8 cellular contexts compared by ENCODE assay signal in the genomic region with DNA sequence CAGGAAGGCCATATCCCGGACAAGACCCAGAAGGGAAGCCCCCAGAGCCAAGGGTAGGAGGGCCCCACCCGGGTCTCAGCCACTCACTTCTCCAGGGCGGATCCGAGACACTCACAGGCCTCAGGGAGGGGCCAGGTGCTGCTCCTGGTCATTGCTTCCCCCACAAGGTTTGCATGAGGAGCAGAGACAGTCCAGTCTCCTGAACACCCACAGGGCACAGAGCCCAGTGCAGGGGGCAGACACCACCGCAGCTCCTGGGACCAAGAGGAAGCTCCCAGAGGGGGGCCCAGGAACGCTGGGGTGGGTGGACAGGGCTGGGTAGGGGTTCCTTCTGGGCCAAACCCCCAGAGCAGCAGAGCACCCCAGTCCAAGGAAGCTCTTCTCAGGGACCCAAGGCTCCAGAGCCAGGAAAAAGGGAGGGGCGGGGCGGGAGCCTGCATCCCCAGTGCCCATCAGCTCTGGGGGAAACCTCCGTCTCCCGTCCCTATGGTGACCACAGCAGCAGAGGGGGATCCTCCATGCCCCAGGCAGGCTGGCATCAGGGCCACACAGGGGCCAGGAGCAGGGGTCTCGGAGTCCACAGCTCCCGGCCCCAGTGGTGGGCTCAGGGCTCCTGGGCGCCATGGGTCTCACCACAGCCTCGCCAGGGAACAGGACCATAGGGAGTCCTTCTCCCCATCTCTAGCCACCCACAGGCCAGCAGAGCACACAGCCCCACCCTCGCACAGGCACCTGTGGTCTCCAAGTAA. TPM values are rescaled to one million over a fixed set of nuclear protein-coding genes. Genes with fewer than 3 reads are reported as not detected.
DNase-seq lines count a peak whose midpoint lies in the region; ATAC-seq, FAIRE-seq and TF ChIP-seq lines count a peak whose summit lies in the region.

No MANE protein-coding gene starts in this region.

- H3K27ac Mint-ChIP-seq in activated naive CD4-positive, alpha-beta T cell treated with anti-CD3 and anti-CD28 coated beads, Interleukin-2, amount 10 ng/mL, durations not matched to agents 7 days and 5 days = peak overlapping the region; percentile 92
- peak overlapping the region; percentile 96 for H3K27ac Mint-ChIP-seq in mesothelial cell of epicardium

- H2AFZ ChIP-seq in GM12878 (ENCODE audit: control insufficient read depth, low read depth, low read length) = peak overlapping the region; percentile 22

- H4K20me1 ChIP-seq in GM12878 (ENCODE audit: control insufficient read depth, insufficient read depth) = no peaks in the 10 kb centered on the region

- FAIRE-seq in GM12878 (lab: Jason Lieb, UNC) = no peak

- CTCF ChIA-PET in activated naive CD4-positive, alpha-beta T cell treated with anti-CD3 and anti-CD28 coated beads, Interleukin-2, amount 10 ng/mL, durations not matched to agents 7 days and 5 days (lab: Charles Lee) = interaction anchor here (1.9 to 3.3 kb wide), 2 partner anchors 9 kb away, joined by 4 to 17 read pairs; no protein-coding TSS in a partner anchor
- CTCF ChIA-PET in GM12878 (lab: Yijun Ruan, JAX) = interaction anchor here (0.6 to 1.0 kb wide), 6 partner anchors 9 to 274 kb away, joined by 3 to 6 read pairs (median 3); a partner anchor contains a TSS

- in situ Hi-C loops in GM12878 (cut with MboI) = no loop called here

- H3K4me1 ChIP-seq in GM12878 (ENCODE audit: control insufficient read depth, insufficient read depth, low read length) (peaks cover 4% of the 10 kb centered on the region; the same call in 1 of the 2 replicates), vagina (peaks cover 19% of the 10 kb centered on the region)

- SMC1A ChIA-PET in GM12878 (lab: Charles Lee; ENCODE audit: uncharacterized antibody, unreplicated experiment) = interaction anchor here (0.6 to 1.4 kb wide), 5 partner anchors 8 to 26 kb away, joined by 3 to 6 read pairs (median 3); no protein-coding TSS in a partner anchor

- no peak for TF ChIP-seq RAD21 in GM12878 (IDR thresholded peaks at IDR 0.05; ENCODE audit: insufficient read depth, low read depth, low read length)

- peak overlapping the region; percentile 96 for H3K4me3 Mint-ChIP-seq in activated naive CD4-positive, alpha-beta T cell treated with anti-CD3 and anti-CD28 coated beads, Interleukin-2, amount 10 ng/mL, durations not matched to agents 7 days and 5 days
- peak overlapping the region; percentile 91 for H3K4me3 Mint-ChIP-seq in mesothelial cell of epicardium

- peaks cover 4% of the 10 kb centered on the region for H3K79me2 ChIP-seq in GM12878 (ENCODE audit: control insufficient read depth, insufficient read depth, low read length)

- H3K9me3 Mint-ChIP-seq in activated naive CD4-positive, alpha-beta T cell treated with anti-CD3 and anti-CD28 coated beads, Interleukin-2, amount 10 ng/mL, durations not matched to agents 7 days and 5 days = no peaks in the 10 kb centered on the region
- no peaks in the 10 kb centered on the region for H3K9me3 Mint-ChIP-seq in mesothelial cell of epicardium

- no peak for TF ChIP-seq CTCF in GM12878 (IDR thresholded peaks at IDR 0.05 in 2 of 3, conservative IDR thresholded peaks at IDR 0.05 in 1 of 3; ENCODE audit: control insufficient read depth in 2 of 3, extremely low read depth in 1 of 3, insufficient read depth in 1 of 3, low read depth in 3 of 3, low read length in 3 of 3)
- TF ChIP-seq CTCF in mesothelial cell of epicardium (IDR thresholded peaks at IDR 0.05; ENCODE audit: unreplicated experiment) = no peak
- no peak for TF ChIP-seq CTCF in vagina (IDR thresholded peaks at IDR 0.05)
- TF ChIP-seq CTCF in omental fat pad (IDR thresholded peaks at IDR 0.05) = no peak
- TF ChIP-seq CTCF in GM20000 (IDR thresholded peaks at IDR 0.05; ENCODE audit: extremely low read depth, missing control alignments) = no peak

- H3K4me2 ChIP-seq in GM12878 (ENCODE audit: control insufficient read depth, insufficient read depth) = peak overlapping the region; percentile 36; the same call in 1 of the 2 replicates

- intact Hi-C loops in GM12878 (cut with micrococcal nuclease; ENCODE audit: unreplicated experiment) = no loop called here
- intact Hi-C loops in vagina (cut with DNase I) = no loop called here

- TF ChIP-seq POLR2A in GM12878 (IDR thresholded peaks at IDR 0.05; ENCODE audit: low read depth, low read length) (no peak), vagina (IDR thresholded peaks at IDR 0.05) (no peak)

- TF ChIP-seq EP300 in GM12878 (IDR thresholded peaks at IDR 0.05; ENCODE audit: borderline replicate concordance in 1 of 2, control insufficient read depth in 1 of 2, low read depth in 2 of 2, low read length in 2 of 2) = no peak

- peaks cover 24% of the 10 kb centered on the region for H3K4me1 Mint-ChIP-seq in activated naive CD4-positive, alpha-beta T cell treated with anti-CD3 and anti-CD28 coated beads, Interleukin-2, amount 10 ng/mL, durations not matched to agents 7 days and 5 days
- H3K4me1 Mint-ChIP-seq in mesothelial cell of epicardium = peaks cover 10% of the 10 kb centered on the region

- 59% methylated on average over 15 of the region's 15 CpGs for whole genome bisulfite sequencing in GM12878 (ENCODE audit: insufficient coverage, insufficient replicate concordance, low lambda C conversion rate, missing lambda C conversion rate)

- H3K27me3 ChIP-seq in GM12878 (replicated peaks in 1 of 2; ENCODE audit: control insufficient read depth in 2 of 2, insufficient read depth in 2 of 2, low read length in 1 of 2) (no peaks in the 10 kb centered on the region), vagina (no peaks in the 10 kb centered on the region)

- POLR2A ChIA-PET in GM12878 (lab: Charles Lee) = interaction anchor here (0.8 to 3.0 kb wide), 9 partner anchors 10 to 155 kb away, joined by 3 to 22 read pairs (median 4); a partner anchor contains a TSS

- no peak for DNase-seq in activated naive CD4-positive, alpha-beta T cell treated with anti-CD3 and anti-CD28 coated beads, Interleukin-2, amount 10 ng/mL, durations not matched to agents 7 days and 5 days
- no peak for DNase-seq in activated naive CD4-positive, alpha-beta T cell (lab: John Stamatoyannopoulos, UW)
- DNase-seq in GM12878 (ENCODE audit: low read depth, low spot score) = no peak
- DNase-seq in mesothelial cell of epicardium (ENCODE audit: low spot score in 2 of 2, unreplicated experiment in 2 of 2) = no peak
- DNase-seq in vagina (ENCODE audit: extremely low spot score in 2 of 2) = no peak
- DNase-seq in Kasumi-1 (lab: John Stamatoyannopoulos, UW) = no peak
- no peak for DNase-seq in omental fat pad (ENCODE audit: low spot score)
- DNase-seq in GM20000 (ENCODE audit: low spot score) = no peak

- peaks cover 4% of the 10 kb centered on the region for H3K27me3 Mint-ChIP-seq in activated naive CD4-positive, alpha-beta T cell treated with anti-CD3 and anti-CD28 coated beads, Interleukin-2, amount 10 ng/mL, durations not matched to agents 7 days and 5 days
- no peaks in the 10 kb centered on the region for H3K27me3 Mint-ChIP-seq in mesothelial cell of epicardium (ENCODE audit: low read depth)

- peaks cover 17% of the 10 kb centered on the region for H3K36me3 Mint-ChIP-seq in activated naive CD4-positive, alpha-beta T cell treated with anti-CD3 and anti-CD28 coated beads, Interleukin-2, amount 10 ng/mL, durations not matched to agents 7 days and 5 days
- peaks cover 3% of the 10 kb centered on the region for H3K36me3 Mint-ChIP-seq in mesothelial cell of epicardium

- peak overlapping the region; percentile 54 for H3K9ac ChIP-seq in GM12878 (ENCODE audit: control insufficient read depth, insufficient read depth, low read length)

- H3K27ac ChIP-seq in GM12878 (ENCODE audit: control insufficient read depth, insufficient read depth) (peak overlapping the region; percentile 61), vagina (peak overlapping the region; percentile 70)

- RAD21 ChIA-PET in GM12878 (lab: Charles Lee; ENCODE audit: unreplicated experiment) = interaction anchor here (0.7 to 1.1 kb wide), 5 partner anchors 9 to 264 kb away, joined by 3 to 6 read pairs (median 5); a partner anchor contains a TSS

- H3K9me3 ChIP-seq in GM12878 (replicated peaks; ENCODE audit: control insufficient read depth, insufficient read depth, low read length) (no peaks in the 10 kb centered on the region), vagina (no peaks in the 10 kb centered on the region)

- no peak overlapping the region for H3K4me3 ChIP-seq in GM12878
- H3K4me3 ChIP-seq in vagina = peak overlapping the region; percentile 56

- ATAC-seq in GM12878 (peak; percentile 10), omental fat pad (ENCODE audit: low FRiP score) (no peak)

- H3K36me3 ChIP-seq in GM12878 (ENCODE audit: control insufficient read depth in 2 of 2, insufficient read depth in 2 of 2, low read length in 1 of 2) (peaks cover 5 to 20% of the 10 kb centered on the region in 2 experiments; a peak in 3 of 4 replicates), vagina (peaks cover 0 to 40% of the 10 kb centered on the region in 2 donors)

- no TSS peak for BruUV-seq in GM12878 (replicated peaks; lab: Mats Ljungman, UMichigan)

RNA-seq across cellular contexts. Expression of a gene that starts 0.8 kb away (rescaled TPM):
- total RNA-seq in GM12878 (2013; cell fraction: nucleolus; rRNA removed) = 15.1 and 16.4 TPM in 2 replicates
- 146 and 151 TPM in 2 replicates for total RNA-seq in GM12878 (2014; rRNA removed)
- 70.1 and 75.0 TPM in 2 replicates for total RNA-seq in GM12878 (2014; rRNA removed; fragmentation: Illumina TruSeq; extraction: Trizol)
- 107 and 115 TPM in 2 replicates for total RNA-seq in GM12878 (2021)
- 33.5 TPM for polyA plus RNA-seq in GM12878 (2011; ENCODE audit: low read depth)
- 74.1 and 113 TPM in 2 replicates for polyA plus RNA-seq in GM12878 (2011; rRNA removed)
- polyA plus RNA-seq in GM12878 (2011; cell fraction: cytosol; rRNA removed) = 182 and 250 TPM in 2 replicates
- 108 and 155 TPM in 2 replicates for polyA plus RNA-seq in GM12878 (2011; cell fraction: nucleus; rRNA removed)
- 66.3 and 76.9 TPM in 2 replicates for polyA plus RNA-seq in GM12878 (2012)
- polyA plus RNA-seq in GM12878 (2014; fragmentation: Illumina TruSeq; extraction: Trizol) = 33.3 and 105 TPM in 2 replicates
- polyA plus RNA-seq in GM12878 (2014; fragmentation: Nextera tagmentation; extraction: Ambion mirVana) = 10 to 100 TPM in 1 of 2 experiments, 1 to 10 TPM in 1; 1.6 to 17.9 TPM
- polyA plus RNA-seq in GM12878 (2014; rRNA removed) = 169 and 186 TPM in 2 replicates
- 100 to 1,000 TPM; 165 to 185 TPM for polyA plus RNA-seq in GM12878 (2016; fragmentation: Nextera tagmentation; extraction: Ambion mirVana)
- 49.0 and 63.2 TPM in 2 replicates for polyA minus RNA-seq in GM12878 (2011; rRNA and poly(A)+ RNA removed)
- 25.3 and 25.8 TPM in 2 replicates for polyA minus RNA-seq in GM12878 (2011; cell fraction: cytosol; rRNA and poly(A)+ RNA removed)
- 11.0 and 16.1 TPM in 2 replicates for polyA minus RNA-seq in GM12878 (2011; cell fraction: nucleus; rRNA and poly(A)+ RNA removed)
- 75.3 to 75.9 TPM (median 75.9 TPM) in 3 replicates for total RNA-seq in mesothelial cell of epicardium
- total RNA-seq in vagina = 96.5 TPM
- 10 to 100 TPM; 53.3 to 58.2 (median 53.9) TPM for total RNA-seq in omental fat pad

RNA-seq across cellular contexts. Expression of a gene that starts 10.6 kb away (rescaled TPM):
- total RNA-seq in GM12878 (2013; cell fraction: nucleolus; rRNA removed) = 38.0 and 48.1 TPM in 2 replicates
- total RNA-seq in GM12878 (2014; rRNA removed) = 42.5 and 48.8 TPM in 2 replicates
- total RNA-seq in GM12878 (2014; rRNA removed; fragmentation: Illumina TruSeq; extraction: Trizol) = 19.7 and 24.2 TPM in 2 replicates
- total RNA-seq in GM12878 (2021) = 40.7 and 43.5 TPM in 2 replicates
- polyA plus RNA-seq in GM12878 (2011; ENCODE audit: low read depth) = 8.8 TPM
- 10.9 and 32.0 TPM in 2 replicates for polyA plus RNA-seq in GM12878 (2011; rRNA removed)
- polyA plus RNA-seq in GM12878 (2011; cell fraction: cytosol; rRNA removed) = 87.8 and 103 TPM in 2 replicates
- 103 and 128 TPM in 2 replicates for polyA plus RNA-seq in GM12878 (2011; cell fraction: nucleus; rRNA removed)
- polyA plus RNA-seq in GM12878 (2012) = 28.8 and 33.5 TPM in 2 replicates
- 2.8 and 12.6 TPM in 2 replicates for polyA plus RNA-seq in GM12878 (2014; fragmentation: Illumina TruSeq; extraction: Trizol)
- polyA plus RNA-seq in GM12878 (2014; fragmentation: Nextera tagmentation; extraction: Ambion mirVana) = 1 to 10 TPM in 1 of 2 experiments, under 1 TPM in 1; 0.76 to 2.9 TPM
- polyA plus RNA-seq in GM12878 (2014; rRNA removed) = 44.4 and 58.3 TPM in 2 replicates
- 1 to 10 TPM; 3.7 to 5.6 TPM for polyA plus RNA-seq in GM12878 (2016; fragmentation: Nextera tagmentation; extraction: Ambion mirVana)
- polyA minus RNA-seq in GM12878 (2011; rRNA and poly(A)+ RNA removed) = 79.7 and 138 TPM in 2 replicates
- 32.0 and 38.6 TPM in 2 replicates for polyA minus RNA-seq in GM12878 (2011; cell fraction: cytosol; rRNA and poly(A)+ RNA removed)
- 24.1 and 43.6 TPM in 2 replicates for polyA minus RNA-seq in GM12878 (2011; cell fraction: nucleus; rRNA and poly(A)+ RNA removed)
- total RNA-seq in mesothelial cell of epicardium = 48.6 to 51.4 TPM (median 49.0 TPM) in 3 replicates
- total RNA-seq in vagina = 38.3 TPM
- total RNA-seq in omental fat pad = 10 to 100 TPM; 27.3 to 41.1 (median 39.0) TPM

RNA-seq across cellular contexts. Expression of a gene that starts 18.6 kb away (rescaled TPM):
- total RNA-seq in GM12878 (2013; cell fraction: nucleolus; rRNA removed) = 38.0 and 46.9 TPM in 2 replicates
- total RNA-seq in GM12878 (2014; rRNA removed) (19.1 and 19.9 TPM in 2 replicates), GM12878 (2014; rRNA removed; fragmentation: Illumina TruSeq; extraction: Trizol) (11.0 and 11.5 TPM in 2 replicates), GM12878 (2021) (25.4 and 27.1 TPM in 2 replicates), mesothelial cell of epicardium (31.1 to 34.0 TPM (median 33.2 TPM) in 3 replicates), vagina (16.9 TPM), omental fat pad (10 to 100 TPM; 17.0 to 36.6 (median 20.9) TPM)
- 4.6 TPM for polyA plus RNA-seq in GM12878 (2011; ENCODE audit: low read depth)
- polyA plus RNA-seq in GM12878 (2011; rRNA removed) (4.7 and 6.0 TPM in 2 replicates), GM12878 (2014; fragmentation: Illumina TruSeq; extraction: Trizol) (3.8 and 9.3 TPM in 2 replicates), GM12878 (2014; fragmentation: Nextera tagmentation; extraction: Ambion mirVana) (under 1 TPM; 0.26 to 0.68 TPM), GM12878 (2014; rRNA removed) (17.2 and 19.2 TPM in 2 replicates), GM12878 (2016; fragmentation: Nextera tagmentation; extraction: Ambion mirVana) (1 to 10 TPM; 1.5 to 2.6 TPM)
- polyA plus RNA-seq in GM12878 (2011; cell fraction: cytosol; rRNA removed) = 10.6 and 14.2 TPM in 2 replicates
- polyA plus RNA-seq in GM12878 (2011; cell fraction: nucleus; rRNA removed) = 23.2 and 31.8 TPM in 2 replicates
- 12.8 and 13.0 TPM in 2 replicates for polyA plus RNA-seq in GM12878 (2012)
- polyA minus RNA-seq in GM12878 (2011; rRNA and poly(A)+ RNA removed) = 6.1 and 13.8 TPM in 2 replicates
- 7.1 and 7.8 TPM in 2 replicates for polyA minus RNA-seq in GM12878 (2011; cell fraction: cytosol; rRNA and poly(A)+ RNA removed)
- polyA minus RNA-seq in GM12878 (2011; cell fraction: nucleus; rRNA and poly(A)+ RNA removed) = 7.9 and 11.8 TPM in 2 replicates

RNA-seq across cellular contexts. Expression of a gene that starts 25.8 kb away (rescaled TPM):
- total RNA-seq in GM12878 (2013; cell fraction: nucleolus; rRNA removed) = 20.8 and 21.3 TPM in 2 replicates
- 123 and 142 TPM in 2 replicates for total RNA-seq in GM12878 (2014; rRNA removed)
- total RNA-seq in GM12878 (2014; rRNA removed; fragmentation: Illumina TruSeq; extraction: Trizol) = 60.4 and 63.0 TPM in 2 replicates
- total RNA-seq in GM12878 (2021) = 133 and 141 TPM in 2 replicates
- polyA plus RNA-seq in GM12878 (2011; ENCODE audit: low read depth) = 39.2 TPM
- 5.0 and 11.1 TPM in 2 replicates for polyA plus RNA-seq in GM12878 (2011; rRNA removed)
- 14.1 and 21.2 TPM in 2 replicates for polyA plus RNA-seq in GM12878 (2011; cell fraction: cytosol; rRNA removed)
- polyA plus RNA-seq in GM12878 (2011; cell fraction: nucleus; rRNA removed) = 11.7 and 12.6 TPM in 2 replicates
- 101 and 103 TPM in 2 replicates for polyA plus RNA-seq in GM12878 (2012)
- polyA plus RNA-seq in GM12878 (2014; fragmentation: Illumina TruSeq; extraction: Trizol) = 28.2 and 60.5 TPM in 2 replicates
- polyA plus RNA-seq in GM12878 (2014; fragmentation: Nextera tagmentation; extraction: Ambion mirVana) = 10 to 100 TPM; 11.0 to 15.3 TPM
- polyA plus RNA-seq in GM12878 (2014; rRNA removed) = 235 and 245 TPM in 2 replicates
- 100 to 1,000 TPM; 132 to 161 TPM for polyA plus RNA-seq in GM12878 (2016; fragmentation: Nextera tagmentation; extraction: Ambion mirVana)
- polyA minus RNA-seq in GM12878 (2011; rRNA and poly(A)+ RNA removed) = 2.3 and 4.6 TPM in 2 replicates
- polyA minus RNA-seq in GM12878 (2011; cell fraction: cytosol; rRNA and poly(A)+ RNA removed) = 12.4 and 18.3 TPM in 2 replicates
- 1.5 and 2.6 TPM in 2 replicates for polyA minus RNA-seq in GM12878 (2011; cell fraction: nucleus; rRNA and poly(A)+ RNA removed)
- total RNA-seq in mesothelial cell of epicardium = 252 to 258 TPM (median 253 TPM) in 3 replicates
- total RNA-seq in vagina = 88.6 TPM
- total RNA-seq in omental fat pad = 100 to 1,000 TPM in 1 of 4 donors, 10 to 100 TPM in 3; 49.5 to 115 (median 79.3) TPM

RNA-seq across cellular contexts. Expression of a gene that starts 30.5 kb away (rescaled TPM):
- 5.9 and 9.1 TPM in 2 replicates for total RNA-seq in GM12878 (2013; cell fraction: nucleolus; rRNA removed)
- total RNA-seq in GM12878 (2014; rRNA removed) = 7.2 and 8.0 TPM in 2 replicates
- 4.0 and 4.7 TPM in 2 replicates for total RNA-seq in GM12878 (2014; rRNA removed; fragmentation: Illumina TruSeq; extraction: Trizol)
- 13.0 and 13.1 TPM in 2 replicates for total RNA-seq in GM12878 (2021)
- polyA plus RNA-seq in GM12878 (2011; ENCODE audit: low read depth) = 4.2 TPM
- polyA plus RNA-seq in GM12878 (2011; rRNA removed) = 2.0 TPM in 2 replicates
- 4.1 and 7.0 TPM in 2 replicates for polyA plus RNA-seq in GM12878 (2011; cell fraction: cytosol; rRNA removed)
- polyA plus RNA-seq in GM12878 (2011; cell fraction: nucleus; rRNA removed) = 15.3 and 20.1 TPM in 2 replicates
- 5.8 and 8.8 TPM in 2 replicates for polyA plus RNA-seq in GM12878 (2012)
- 2.9 and 3.1 TPM in 2 replicates for polyA plus RNA-seq in GM12878 (2014; fragmentation: Illumina TruSeq; extraction: Trizol)
- 1 to 10 TPM in 1 of 2 experiments, under 1 TPM in 1; 0.53 to 1.8 TPM for polyA plus RNA-seq in GM12878 (2014; fragmentation: Nextera tagmentation; extraction: Ambion mirVana)
- polyA plus RNA-seq in GM12878 (2014; rRNA removed) = 20.3 and 21.5 TPM in 2 replicates
- polyA plus RNA-seq in GM12878 (2016; fragmentation: Nextera tagmentation; extraction: Ambion mirVana) = 10 to 100 TPM; 16.1 to 16.4 TPM
- polyA minus RNA-seq in GM12878 (2011; rRNA and poly(A)+ RNA removed) = 0.80 and 0.98 TPM in 2 replicates
- 3.9 and 4.1 TPM in 2 replicates for polyA minus RNA-seq in GM12878 (2011; cell fraction: cytosol; rRNA and poly(A)+ RNA removed)
- 1.5 and 2.6 TPM in 2 replicates for polyA minus RNA-seq in GM12878 (2011; cell fraction: nucleus; rRNA and poly(A)+ RNA removed)
- 29.3 to 35.4 TPM (median 31.2 TPM) in 3 replicates for total RNA-seq in mesothelial cell of epicardium
- 17.9 TPM for total RNA-seq in vagina
- 10 to 100 TPM; 16.5 to 30.9 (median 21.4) TPM for total RNA-seq in omental fat pad
